Comparison of ENCODE assay signal across 22 cellular contexts in genomic region chr20:46883847-46884246, GRCh38. TPM values are rescaled to one million over a fixed set of nuclear protein-coding genes. Genes with fewer than 3 reads are reported as not detected.
"Had no signal": no experiment of that assay in that cellular context is flagged by ENCODE, and none has a peak within 500 bp of the region (broad histone marks: within the 10 kb centered on the region; RNA-seq: fewer than 3 reads in every experiment).

No MANE protein-coding gene starts in this region.

- H3K36me3 ChIP-seq: breast epithelium, suprapubic skin, upper lobe of left lung had no signal

- DNase-seq: activated B cell treated with CpG ODN at 0.5 μM for 24 hours; activated CD4-positive, alpha-beta T cell treated with anti-CD3 and anti-CD28 coated beads, Interleukin-2, amount 50 U/mL, for 1 hour; activated CD8-positive, alpha-beta memory T cell treated with anti-CD3 and anti-CD28 coated beads for 24 hours; activated naive CD4-positive, alpha-beta T cell; aorta; cerebellar nuclear complex; dorsolateral prefrontal cortex; endodermal cell; hippocampal formation; mammary epithelial cell; naive B cell; right cardiac atrium; stimulated activated naive CD8-positive, alpha-beta T cell treated with anti-CD3 and anti-CD28 coated beads, Interleukin-15, Interleukin-2, amounts not matched to agents 100 U/mL and 50 U/mL, for 24 hours; T-helper 17 cell; upper lobe of left lung had no signal

- H3K9me3 ChIP-seq: breast epithelium, suprapubic skin, upper lobe of left lung had no signal

- H3K27me3 ChIP-seq: breast epithelium, upper lobe of left lung had no signal

- H3K4me1 ChIP-seq: breast epithelium, suprapubic skin, upper lobe of left lung had no signal

- ATAC-seq: left lobe of liver; right cardiac atrium; stimulated activated naive CD8-positive, alpha-beta T cell treated with anti-CD3 and anti-CD28 coated beads, Interleukin-15, Interleukin-2, amounts not matched to agents 100 U/mL and 50 U/mL, for 24 hours; T-helper 17 cell had no signal

- H3K27ac ChIP-seq: dorsolateral prefrontal cortex, suprapubic skin, upper lobe of left lung had no signal

- H3K4me3 ChIP-seq: breast epithelium, dorsolateral prefrontal cortex, suprapubic skin, upper lobe of left lung had no signal

RNA-seq across cellular contexts. Expression of gene EYA2, which starts 10.8 kb away (rescaled TPM):
- total RNA-seq: activated T-helper 1 cell treated with anti-CD3 and anti-CD28 coated beads, Interleukin-12 subunit alpha, Interleukin-12 subunit beta, Interleukin-2, Interleukin-4 antibody, amounts not matched to agents 30 ng/mL and 10 ng/mL and 1 ng/mL, durations not matched to agents 14 hours and 24 hours and 36 hours; epithelial cell of proximal tubule; fibroblast of villous mesenchyme had no signal
- polyA plus RNA-seq: keratinocyte had no signal
